ENCODE assay signal across 2 cellular contexts in genomic region chr1:46342084-46342656, GRCh38.
TF ChIP-seq lines count a peak whose summit lies in the region.

No MANE protein-coding gene starts in this region.

TF ChIP-seq in SK-N-SH, 30 proteins besides CTCF, POLR2A, EP300 and RAD21 (continued from another document):
- TF ChIP-seq ZBTB33 (IDR thresholded peaks at IDR 0.05; ENCODE audit: borderline replicate concordance, low read depth) (no peak), RCOR1 (IDR thresholded peaks at IDR 0.05; ENCODE audit: low read length) (no peak), IRF3 (IDR thresholded peaks at IDR 0.05; ENCODE audit: low read depth, low read length) (no peak)

TF ChIP-seq in SK-N-SH treated with all-trans-retinoic acid at 6 μM for 48 hours, 23 proteins besides CTCF, POLR2A, EP300 and RAD21 (continued from another document):
- TF ChIP-seq POU6F1 (CRISPR knock-in tag; IDR thresholded peaks at IDR 0.05; ENCODE audit: borderline replicate concordance, low read depth) (no peak), TSHZ2 (CRISPR knock-in tag; IDR thresholded peaks at IDR 0.05) (no peak)
